Comparison of ENCODE assay signal across 39 cellular contexts in genomic region chr12:88001327-88001726, GRCh38. TPM values are rescaled to one million over a fixed set of nuclear protein-coding genes. Genes with fewer than 3 reads are reported as not detected.
DNase-seq lines count a peak whose midpoint lies in the region; ATAC-seq, FAIRE-seq and TF ChIP-seq lines count a peak whose summit lies in the region.
"Had no signal": no experiment of that assay in that cellular context is flagged by ENCODE, and none has a peak within 500 bp of the region (broad histone marks: within the 10 kb centered on the region; RNA-seq: fewer than 3 reads in every experiment).

No MANE protein-coding gene starts in this region.

- H3K56ac ChIP-seq in IMR-90 (ENCODE audit: extremely low read depth, insufficient read depth, low read length) = no peak overlapping the region
- H3K56ac ChIP-seq in mesendoderm (ENCODE audit: low read length) = no peak overlapping the region

- H3K79me1 ChIP-seq in IMR-90 (ENCODE audit: low read depth in 1 of 2, low read length in 2 of 2) = no peaks in the 10 kb centered on the region
- no peaks in the 10 kb centered on the region for H3K79me1 ChIP-seq in mesendoderm (ENCODE audit: low read length)

- H3K4me3 ChIP-seq in SK-N-SH (ENCODE audit: low read depth in 2 of 2, low read length in 1 of 2) = no peak overlapping the region
- no peak overlapping the region for H3K4me3 ChIP-seq in HepG2 (replicated peaks in 1 of 3; ENCODE audit: insufficient read depth in 1 of 3, low read depth in 2 of 3, low read length in 3 of 3)
- H3K4me3 ChIP-seq in right lobe of liver = no peak overlapping the region
- H3K4me3 ChIP-seq in IMR-90 (ENCODE audit: insufficient read depth, low read depth, low read length) = no peak overlapping the region
- no peak overlapping the region for H3K4me3 ChIP-seq in K562
- no peak overlapping the region for H3K4me3 ChIP-seq in mesendoderm (ENCODE audit: low read length)
- H3K4me3 ChIP-seq: A549; BLaER1; BLaER1 treated with 17β-estradiol and CSF1 and Interleukin-3, amounts not matched to agents 10 nM and 100 nM had no signal

- dilution Hi-C loops in IMR-90 (cut with HindIII; ENCODE audit: low sequenced_read_pairs, unreplicated experiment) = no loop called here

- intact Hi-C loops in HepG2 (cut with micrococcal nuclease; ENCODE audit: unreplicated experiment) = no loop called here
- intact Hi-C loops in right lobe of liver (cut with DNase I) = no loop called here
- intact Hi-C loops in IMR-90 (cut with micrococcal nuclease) = no loop called here
- intact Hi-C loops in K562 (cut with micrococcal nuclease) = no loop called here

- no peak overlapping the region for H3K14ac ChIP-seq in IMR-90 (replicated peaks; ENCODE audit: low read depth, low read length)

- TF ChIP-seq RAD21 in SK-N-SH (IDR thresholded peaks at IDR 0.05; ENCODE audit: low read length) = no peak
- no peak for TF ChIP-seq RAD21 in HepG2 (CRISPR knock-in tag; IDR thresholded peaks at IDR 0.05)
- TF ChIP-seq RAD21 in IMR-90 (IDR thresholded peaks at IDR 0.05; ENCODE audit: low read length) = no peak
- TF ChIP-seq RAD21 in K562 (CRISPR knock-in tag; conservative IDR thresholded peaks at IDR 0.05 in 1 of 2, IDR thresholded peaks at IDR 0.05 in 1 of 2) = no peak

- no peaks in the 10 kb centered on the region for H3K36me3 ChIP-seq in SK-N-SH (replicated peaks in 1 of 2; ENCODE audit: control insufficient read depth in 1 of 2, insufficient read depth in 2 of 2, low read length in 1 of 2)
- H3K36me3 ChIP-seq in HepG2 (replicated peaks in 1 of 2; ENCODE audit: control insufficient read depth in 1 of 2, insufficient read depth in 2 of 2, low read length in 2 of 2) = no peaks in the 10 kb centered on the region
- no peaks in the 10 kb centered on the region for H3K36me3 ChIP-seq in right lobe of liver
- no peaks in the 10 kb centered on the region for H3K36me3 ChIP-seq in IMR-90 (ENCODE audit: control insufficient read depth, insufficient read depth, low read length)
- no peaks in the 10 kb centered on the region for H3K36me3 ChIP-seq in K562 (ENCODE audit: control insufficient read depth, insufficient read depth, low read length)
- no peaks in the 10 kb centered on the region for H3K36me3 ChIP-seq in mesendoderm (ENCODE audit: control insufficient read depth, insufficient read depth, low read length)
- H3K36me3 ChIP-seq: BE2C; BLaER1; BLaER1 treated with 17β-estradiol and CSF1 and Interleukin-3, amounts not matched to agents 10 nM and 100 nM had no signal

- no peak overlapping the region for H2AK9ac ChIP-seq in IMR-90 (replicated peaks; ENCODE audit: low read depth, low read length, poor library complexity)

- no peak overlapping the region for H4K91ac ChIP-seq in IMR-90 (ENCODE audit: insufficient read depth, low read depth, low read length)

- no peak overlapping the region for H2AK5ac ChIP-seq in IMR-90 (ENCODE audit: low read depth, low read length)
- no peak overlapping the region for H2AK5ac ChIP-seq in mesendoderm (ENCODE audit: low read length)

- H3K9me1 ChIP-seq in IMR-90 (ENCODE audit: insufficient read depth, low read length) = no peaks in the 10 kb centered on the region
- H3K9me1 ChIP-seq in K562 (ENCODE audit: control insufficient read depth, insufficient read depth, low read length) = no peaks in the 10 kb centered on the region

- no peak for DNase-seq in SK-N-SH
- DNase-seq in HepG2 (ENCODE audit: low spot score) = no peak
- DNase-seq in right lobe of liver = no peak
- DNase-seq in IMR-90 = no peak
- DNase-seq in K562 (ENCODE audit: extremely low read depth in 1 of 4, low spot score in 3 of 4) = no peak
- DNase-seq in mesendoderm = no peak
- DNase-seq: 8988T; ACHN; AML-193; BE2C; C1 segment of cervical spinal cord; Caco-2; Calu3; CD4-positive, alpha-beta memory T cell; CD4-positive, alpha-beta T cell; CD4-positive, CD25-positive, alpha-beta regulatory T cell; CD8-positive, alpha-beta memory T cell; CD8-positive, alpha-beta T cell; COR-L47; DMS 273 treated with DMSO at 0.1 percent for 48 hours; DMS153; DMS53; DMS79; DMS79 treated with DMSO at 0.1 percent for 48 hours; DND-41; EL had no signal

- H4K8ac ChIP-seq in IMR-90 (ENCODE audit: low read depth in 2 of 2, low read length in 2 of 2) = no peak overlapping the region
- no peak overlapping the region for H4K8ac ChIP-seq in mesendoderm (ENCODE audit: low read depth, low read length)

- TF ChIP-seq EP300 in SK-N-SH (IDR thresholded peaks at IDR 0.05; ENCODE audit: borderline replicate concordance in 1 of 2, low read depth in 1 of 2, low read length in 1 of 2) (no peak), HepG2 (IDR thresholded peaks at IDR 0.05; ENCODE audit: low read depth in 2 of 2, low read length in 2 of 2) (no peak), HepG2 (CRISPR knock-in tag; IDR thresholded peaks at IDR 0.05; ENCODE audit: borderline replicate concordance) (no peak), K562 (IDR thresholded peaks at IDR 0.05; ENCODE audit: low read length) (no peak)

- H2BK15ac ChIP-seq in IMR-90 (ENCODE audit: low read depth, low read length) = no peak overlapping the region
- no peak overlapping the region for H2BK15ac ChIP-seq in mesendoderm (replicated peaks; ENCODE audit: low read depth)

- in situ Hi-C loops in HepG2 (cut with HindIII; ENCODE audit: extremely low pct_ligation_motif_present, low pct_unique_long_range_greater_than_20kb) (no loop called here), IMR-90 (cut with MboI; ENCODE audit: low sequenced_read_pairs) (no loop called here), K562 (cut with MboI) (no loop called here)

- H2BK20ac ChIP-seq in IMR-90 (ENCODE audit: low read depth, low read length) = no peak overlapping the region

- BruUV-seq in HepG2 (replicated peaks; lab: Mats Ljungman, UMichigan) (no TSS peak), IMR-90 (replicated peaks; lab: Mats Ljungman, UMichigan) (no TSS peak), K562 (replicated peaks; lab: Mats Ljungman, UMichigan) (no TSS peak)

- H4K20me1 ChIP-seq in SK-N-SH (ENCODE audit: insufficient read depth) (no peaks in the 10 kb centered on the region), HepG2 (ENCODE audit: insufficient read depth, low read length) (no peaks in the 10 kb centered on the region), IMR-90 (ENCODE audit: insufficient read depth, low read length) (no peaks in the 10 kb centered on the region), K562 (replicated peaks; ENCODE audit: control insufficient read depth, insufficient read depth, low read length) (no peaks in the 10 kb centered on the region)
- H4K20me1 ChIP-seq: BLaER1; BLaER1 treated with 17β-estradiol and CSF1 and Interleukin-3, amounts not matched to agents 10 nM and 100 nM had no signal

- H3K27ac ChIP-seq in SK-N-SH (ENCODE audit: low read depth in 2 of 2, low read length in 1 of 2) (no peak overlapping the region), HepG2 (ENCODE audit: extremely low read length, insufficient read depth, low read length) (no peak overlapping the region), right lobe of liver (no peak overlapping the region), IMR-90 (ENCODE audit: insufficient read depth, low read length) (no peak overlapping the region), K562 (ENCODE audit: extremely low read depth, low read depth, low read length) (no peak overlapping the region), mesendoderm (ENCODE audit: low read depth, low read length) (no peak overlapping the region)
- H3K27ac ChIP-seq: 22Rv1; A549; BLaER1; BLaER1 treated with 17β-estradiol and CSF1 and Interleukin-3, amounts not matched to agents 10 nM and 100 nM; C4-2B had no signal

- 67% methylated on average over 2 of the region's 2 CpGs for WGBS in SK-N-SH (ENCODE audit: low lambda C conversion rate)
- 2% methylated on average over 2 of the region's 2 CpGs for WGBS in HepG2 (ENCODE audit: low lambda C conversion rate)
- WGBS in right lobe of liver (ENCODE audit: insufficient coverage, low coverage, low lambda C conversion rate, missing lambda C conversion rate) = 71% methylated on average over 2 of the region's 2 CpGs
- WGBS in IMR-90 (ENCODE audit: extremely low coverage in 2 of 2, insufficient read length in 1 of 2), 2 experiments = no CpG with 5 or more reads among the region's 2 CpGs
- 0% methylated on average over 2 of the region's 2 CpGs for WGBS in K562 (ENCODE audit: insufficient coverage, low coverage, missing lambda C conversion rate)
- no CpG with 5 or more reads among the region's 2 CpGs for WGBS in mesendoderm (ENCODE audit: extremely low coverage, insufficient coverage, low lambda C conversion rate)

- no peaks in the 10 kb centered on the region for H3K9me2 ChIP-seq in SK-N-SH

- H2AFZ ChIP-seq in SK-N-SH (ENCODE audit: low read depth) = 0 out of 2 replicates have a peak overlapping the region, but pooled peaks have one; percentile 24
- no peak overlapping the region for H2AFZ ChIP-seq in HepG2 (ENCODE audit: low read length)
- no peak overlapping the region for H2AFZ ChIP-seq in IMR-90 (replicated peaks; ENCODE audit: low read length, poor library complexity)
- H2AFZ ChIP-seq in K562 (ENCODE audit: low read depth, low read length) = no peak overlapping the region

- no peak overlapping the region for H3K4me2 ChIP-seq in SK-N-SH
- no peak overlapping the region for H3K4me2 ChIP-seq in HepG2 (ENCODE audit: low read depth, low read length)
- no peak overlapping the region for H3K4me2 ChIP-seq in IMR-90 (ENCODE audit: low read depth, low read length)
- H3K4me2 ChIP-seq in K562 (ENCODE audit: insufficient read depth, low read length) = no peak overlapping the region
- no peak overlapping the region for H3K4me2 ChIP-seq in mesendoderm (ENCODE audit: low read length)
- H3K4me2 ChIP-seq: A549; BLaER1; BLaER1 treated with 17β-estradiol and CSF1 and Interleukin-3, amounts not matched to agents 10 nM and 100 nM had no signal

- POLR2A ChIA-PET in SK-N-SH (lab: Yijun Ruan, JAX) (no interaction called here), HepG2 (lab: Yijun Ruan, JAX) (no interaction called here), IMR-90 (lab: Charles Lee; ENCODE audit: unreplicated experiment) (no interaction called here), K562 (lab: Yijun Ruan, JAX) (no interaction called here)

- H3K23ac ChIP-seq in IMR-90 (ENCODE audit: low read depth, low read length) = no peak overlapping the region
- no peak overlapping the region for H3K23ac ChIP-seq in mesendoderm (ENCODE audit: low read length)

- H3K9me3 ChIP-seq in SK-N-SH (peaks cover 20% of the 10 kb centered on the region), HepG2 (ENCODE audit: low read length) (no peaks in the 10 kb centered on the region), right lobe of liver (no peaks in the 10 kb centered on the region), IMR-90 (ENCODE audit: control insufficient read depth, insufficient read depth, low read length) (no peaks in the 10 kb centered on the region), K562 (replicated peaks; ENCODE audit: control insufficient read depth, insufficient read depth, low read depth, low read length) (no peaks in the 10 kb centered on the region)
- H3K9me3 ChIP-seq: BE2C, BLaER1, Caco-2 had no signal

- H3K4me1 ChIP-seq in SK-N-SH (ENCODE audit: control insufficient read depth in 1 of 2, insufficient read depth in 2 of 2, low read depth in 1 of 2, low read length in 1 of 2) (no peaks in the 10 kb centered on the region), HepG2 (ENCODE audit: insufficient read depth, low read length) (no peaks in the 10 kb centered on the region), right lobe of liver (no peaks in the 10 kb centered on the region), IMR-90 (ENCODE audit: control insufficient read depth, insufficient read depth, low read length) (no peaks in the 10 kb centered on the region), K562 (replicated peaks in 1 of 2; ENCODE audit: control insufficient read depth in 2 of 2, insufficient read depth in 2 of 2, low read length in 2 of 2) (no peaks in the 10 kb centered on the region), mesendoderm (ENCODE audit: control insufficient read depth, low read depth, low read length) (no peaks in the 10 kb centered on the region)
- H3K4me1 ChIP-seq: A549; BE2C; BLaER1; BLaER1 treated with 17β-estradiol and CSF1 and Interleukin-3, amounts not matched to agents 10 nM and 100 nM; Caco-2 had no signal

- H2BK120ac ChIP-seq in IMR-90 (ENCODE audit: low read depth, low read length) (no peak overlapping the region), mesendoderm (ENCODE audit: low read depth, low read length) (no peak overlapping the region)

- CTCF ChIA-PET in SK-N-SH (lab: Yijun Ruan, JAX) (no interaction called here), HepG2 (lab: Yijun Ruan, JAX; ENCODE audit: low intra/inter-chr PET ratio, low total read pairs) (no interaction called here), IMR-90 (lab: Yijun Ruan, JAX) (no interaction called here), K562 (lab: Yijun Ruan, JAX; ENCODE audit: low intra/inter-chr PET ratio) (no interaction called here)

- H4K5ac ChIP-seq in IMR-90 (ENCODE audit: low read depth, low read length) (no peak overlapping the region), mesendoderm (ENCODE audit: low read length) (no peak overlapping the region)

- TF ChIP-seq CTCF in SK-N-SH (IDR thresholded peaks at IDR 0.05) (no peak), HepG2 (CRISPR knock-in tag; IDR thresholded peaks at IDR 0.05) (no peak), right lobe of liver (IDR thresholded peaks at IDR 0.05) (no peak), IMR-90 (conservative IDR thresholded peaks at IDR 0.05; ENCODE audit: low read depth, low read length) (no peak), K562 (IDR thresholded peaks at IDR 0.05 in 2 of 3, conservative IDR thresholded peaks at IDR 0.05 in 1 of 3; ENCODE audit: insufficient read depth in 2 of 3, low read depth in 1 of 3, low read length in 3 of 3) (no peak)

- H3K18ac ChIP-seq in IMR-90 (ENCODE audit: low read depth, low read length) (no peak overlapping the region), mesendoderm (ENCODE audit: low read length) (no peak overlapping the region)

- no peaks in the 10 kb centered on the region for H3F3A ChIP-seq in SK-N-SH (replicated peaks; ENCODE audit: insufficient read depth)

- H3K27me3 ChIP-seq in SK-N-SH (ENCODE audit: insufficient read depth) = no peaks in the 10 kb centered on the region
- no peaks in the 10 kb centered on the region; a peak in 1 of 5 replicates for H3K27me3 ChIP-seq in HepG2 (ENCODE audit: control insufficient read depth in 1 of 2, insufficient read depth in 2 of 2, low read length in 2 of 2)
- no peaks in the 10 kb centered on the region for H3K27me3 ChIP-seq in right lobe of liver
- H3K27me3 ChIP-seq in IMR-90 (ENCODE audit: control insufficient read depth, insufficient read depth, low read length) = no peaks in the 10 kb centered on the region
- H3K27me3 ChIP-seq in K562 (ENCODE audit: control insufficient read depth in 2 of 2, insufficient read depth in 2 of 2, low read length in 2 of 2) = no peaks in the 10 kb centered on the region
- no peaks in the 10 kb centered on the region for H3K27me3 ChIP-seq in mesendoderm (ENCODE audit: insufficient read depth, low read length, poor library complexity)
- H3K27me3 ChIP-seq: BE2C; BLaER1; BLaER1 treated with 17β-estradiol and CSF1 and Interleukin-3, amounts not matched to agents 10 nM and 100 nM had no signal

- H2BK5ac ChIP-seq in IMR-90 (ENCODE audit: low read depth, low read length, poor library complexity, severe bottlenecking) (no peak overlapping the region), mesendoderm (ENCODE audit: low read length) (no peak overlapping the region)

- H3K79me2 ChIP-seq in SK-N-SH (ENCODE audit: insufficient read depth) (no peaks in the 10 kb centered on the region), HepG2 (ENCODE audit: insufficient read depth, low read length) (no peaks in the 10 kb centered on the region), K562 (ENCODE audit: control insufficient read depth, insufficient read depth, low read length) (no peaks in the 10 kb centered on the region), mesendoderm (ENCODE audit: control insufficient read depth, insufficient read depth, low read length) (no peaks in the 10 kb centered on the region)

- TF ChIP-seq POLR2A in HepG2 (IDR thresholded peaks at IDR 0.05; ENCODE audit: insufficient read depth in 1 of 2, low read depth in 2 of 2, low read length in 2 of 2) = no peak
- TF ChIP-seq POLR2A in right lobe of liver (IDR thresholded peaks at IDR 0.05) = no peak
- TF ChIP-seq POLR2A in IMR-90 (IDR thresholded peaks at IDR 0.05; ENCODE audit: low read depth, low read length) = no peak
- TF ChIP-seq POLR2A in K562 (conservative IDR thresholded peaks at IDR 0.05) = no peak

- H3K9ac ChIP-seq in SK-N-SH (no peak overlapping the region), HepG2 (ENCODE audit: insufficient read depth, low read depth, low read length) (no peak overlapping the region), IMR-90 (ENCODE audit: low read depth, low read length) (no peak overlapping the region), K562 (ENCODE audit: insufficient read depth in 1 of 2, low read depth in 2 of 2, low read length in 2 of 2) (no peak overlapping the region), mesendoderm (ENCODE audit: low read length) (no peak overlapping the region)
- H3K9ac ChIP-seq: BLaER1; BLaER1 treated with 17β-estradiol and CSF1 and Interleukin-3, amounts not matched to agents 10 nM and 100 nM had no signal

- ATAC-seq in SK-N-SH treated with all-trans-retinoic acid at 6 μM for 48 hours (no peak), HepG2 (no peak), right lobe of liver (no peak), IMR-90 (ENCODE audit: low read depth) (no peak), K562 (no peak), GM18873 (IDR thresholded peaks at IDR 0.05; ENCODE audit: low FRiP score, unreplicated experiment) (no peak)
- ATAC-seq: A549; CD8-positive, alpha-beta T cell had no signal

- FAIRE-seq in HepG2 (lab: Jason Lieb, UNC) (no peak), K562 (lab: Jason Lieb, UNC) (no peak)
- FAIRE-seq: A549, D721Med had no signal

- H3K4ac ChIP-seq in IMR-90 (ENCODE audit: low read depth, low read length) (no peak overlapping the region), mesendoderm (ENCODE audit: low read depth, low read length) (no peak overlapping the region)

RNA-seq across cellular contexts. Expression of gene C12orf50, which starts 27.9 kb away (rescaled TPM):
- polyA plus RNA-seq in SK-N-SH (2012; rRNA removed) (0.03 and 0.10 TPM in 2 replicates), HepG2 (2011; rRNA removed) (0.13 TPM in 1 of 2 replicates, not detected in the other), IMR-90 (2012; rRNA removed) (not detected in 2 replicates), K562 (2011; rRNA removed) (0.09 TPM in 1 of 2 replicates, not detected in the other), K562 (2014; fragmentation: Illumina TruSeq; extraction: Trizol) (0.07 TPM in 1 of 2 replicates, not detected in the other), K562 (2014; fragmentation: Nextera tagmentation; extraction: Ambion mirVana) (not detected), K562 (2014; rRNA removed) (not detected in 2 replicates)
- 0.03 and 0.07 TPM in 2 replicates for polyA plus RNA-seq in SK-N-SH (2012; cell fraction: cytosol; rRNA removed)
- polyA plus RNA-seq in SK-N-SH (2012; cell fraction: nucleus; rRNA removed) = 0.04 and 0.13 TPM in 2 replicates
- total RNA-seq in HepG2 (2016; rRNA removed; fragmentation: Illumina TruSeq; extraction: Trizol) (not detected in 2 replicates), right lobe of liver (not detected), IMR-90 (2012; rRNA removed) (not detected in 2 replicates), K562 (2014; rRNA removed) (not detected in 2 replicates), K562 (2014; rRNA removed; fragmentation: Illumina TruSeq; extraction: Trizol) (0.11 TPM in 1 of 2 replicates, not detected in the other), K562 (2015; rRNA removed; fragmentation: Illumina TruSeq; extraction: Trizol) (0.08 and 0.14 TPM in 2 replicates), K562 (2021) (not detected in 2 replicates)
- total RNA-seq in HepG2 (2016; cell fraction: cytosol; rRNA removed; fragmentation: Illumina TruSeq; extraction: Trizol; ENCODE audit: low read depth) = not detected in 2 replicates
- 0.06 TPM in 1 of 2 replicates, not detected in the other for total RNA-seq in HepG2 (2016; cell fraction: insoluble cytoplasmic fraction; rRNA removed; fragmentation: Illumina TruSeq; extraction: Trizol)
- total RNA-seq in HepG2 (2016; cell fraction: membrane; rRNA removed; fragmentation: Illumina TruSeq; extraction: Trizol) = not detected in 2 replicates
- total RNA-seq in HepG2 (2016; cell fraction: nucleus; rRNA removed; fragmentation: Illumina TruSeq; extraction: Trizol) = not detected in 2 replicates
- polyA plus RNA-seq in HepG2 (2011; cell fraction: cytosol; rRNA removed) = not detected in 2 replicates
- not detected in 2 replicates for polyA plus RNA-seq in HepG2 (2011; cell fraction: nucleus; rRNA removed)
- not detected in 2 replicates for polyA plus RNA-seq in HepG2 (2012)
- polyA plus RNA-seq in HepG2 (2016; cell fraction: cytosol; fragmentation: Illumina TruSeq; extraction: Trizol; ENCODE audit: low read depth) = not detected in 2 replicates
- polyA plus RNA-seq in HepG2 (2016; cell fraction: insoluble cytoplasmic fraction; fragmentation: Illumina TruSeq; extraction: Trizol; ENCODE audit: low read depth) = not detected in 2 replicates
- not detected in 2 replicates for polyA plus RNA-seq in HepG2 (2016; cell fraction: membrane; fragmentation: Illumina TruSeq; extraction: Trizol; ENCODE audit: low read depth)
- not detected in 2 replicates for polyA plus RNA-seq in HepG2 (2016; cell fraction: nucleus; fragmentation: Illumina TruSeq; extraction: Trizol; ENCODE audit: insufficient read depth, low read depth)
- polyA minus RNA-seq in HepG2 (2011; rRNA and poly(A)+ RNA removed; ENCODE audit: low replicate concordance) = not detected in 2 replicates
- polyA minus RNA-seq in HepG2 (2011; cell fraction: cytosol; rRNA and poly(A)+ RNA removed) = not detected in 2 replicates
- polyA minus RNA-seq in HepG2 (2011; cell fraction: nucleus; rRNA and poly(A)+ RNA removed) = not detected in 2 replicates
- polyA plus RNA-seq in IMR-90 (2012; cell fraction: cytosol; rRNA removed) = not detected in 2 replicates
- polyA plus RNA-seq in IMR-90 (2012; cell fraction: nucleus; rRNA removed; ENCODE audit: low replicate concordance) = 0.07 TPM in 1 of 2 replicates, not detected in the other
- 0.11 TPM in 1 of 2 replicates, not detected in the other for total RNA-seq in K562 (2011; cell fraction: chromatin; rRNA removed; ENCODE audit: low replicate concordance)
- total RNA-seq in K562 (2011; cell fraction: nucleolus; rRNA removed) = not detected in 2 replicates
- 0.22 TPM in 1 of 2 replicates, not detected in the other for total RNA-seq in K562 (2011; cell fraction: nucleoplasm; rRNA removed)
- polyA plus RNA-seq in K562 (2011; cell fraction: cytosol; rRNA removed) = 0.09 TPM in 1 of 2 replicates, not detected in the other
- polyA plus RNA-seq in K562 (2011; cell fraction: nucleus; rRNA removed) = 0.03 and 0.15 TPM in 2 replicates
- 0.05 TPM in 1 of 2 replicates, not detected in the other for polyA plus RNA-seq in K562 (2012)
- polyA minus RNA-seq in K562 (2011; rRNA and poly(A)+ RNA removed) = 0.06 and 0.07 TPM in 2 replicates
- polyA minus RNA-seq in K562 (2011; cell fraction: cytosol; rRNA and poly(A)+ RNA removed) = not detected in 2 replicates
- 0.11 TPM in 1 of 2 replicates, not detected in the other for polyA minus RNA-seq in K562 (2011; cell fraction: nucleus; rRNA and poly(A)+ RNA removed)
- polyA plus RNA-seq in mesendoderm (2013, experiment 1 of 2) = 0.14 TPM
- 0.04 TPM for polyA plus RNA-seq in mesendoderm (2013, experiment 2 of 2)
- total RNA-seq: A172; Caco-2; CD8-positive, alpha-beta memory T cell; Daoy had no signal
- polyA plus RNA-seq: AG04450; BJ; CD14-positive monocyte; CD4-positive, alpha-beta memory T cell; CD4-positive, CD25-positive, alpha-beta regulatory T cell; CD8-positive, alpha-beta memory T cell had no signal
